ENCODE assay signal across 8 cellular contexts in genomic region chr10:117226813-117227451, GRCh38. TPM values are rescaled to one million over a fixed set of nuclear protein-coding genes. Genes with fewer than 3 reads are reported as not detected.
DNase-seq lines count a peak whose midpoint lies in the region; ATAC-seq and TF ChIP-seq lines count a peak whose summit lies in the region.

No MANE protein-coding gene starts in this region.

- H3K4me3 ChIP-seq in breast epithelium (no peak overlapping the region), astrocyte of the cerebellum (ENCODE audit: low read depth, low read length) (no peak overlapping the region), mesenchymal stem cell (ENCODE audit: insufficient read depth in 1 of 2, low read depth in 1 of 2, low read length in 2 of 2) (no peak overlapping the region), gastroesophageal sphincter (no peak overlapping the region), vagina (no peak overlapping the region)

- TF ChIP-seq EP300 in gastroesophageal sphincter (IDR thresholded peaks at IDR 0.05) = no peak

- H3K27ac ChIP-seq in breast epithelium (no peak overlapping the region), mesenchymal stem cell (ENCODE audit: low read length, poor library complexity, severe bottlenecking) (no peak overlapping the region), gastroesophageal sphincter (no peak overlapping the region), vagina (no peak overlapping the region)

- H3K14ac ChIP-seq in mesenchymal stem cell (ENCODE audit: low read length in 2 of 2) = no peak overlapping the region

- DNase-seq in MCF 10A (ENCODE audit: unreplicated experiment) (peak; percentile 64), breast epithelium (ENCODE audit: low spot score in 2 of 2) (no peak), Kasumi-1 (lab: John Stamatoyannopoulos, UW) (peak; percentile 95 to 97), astrocyte of the cerebellum (ENCODE audit: low read depth) (no peak), mesenchymal stem cell (peak; percentile 19), NCI-H1436 treated with DMSO at 0.1 percent for 48 hours (lab: John Stamatoyannopoulos, UW) (no peak), vagina (ENCODE audit: extremely low spot score in 2 of 2) (no peak)

- H3K27me3 ChIP-seq in breast epithelium (peaks cover 0 to 19% of the 10 kb centered on the region in 2 donors), mesenchymal stem cell (ENCODE audit: control insufficient read depth in 1 of 2, insufficient read depth in 1 of 2, low read length in 2 of 2) (peaks cover 62 to 89% of the 10 kb centered on the region in 2 experiments), gastroesophageal sphincter (peaks cover 86% of the 10 kb centered on the region), vagina (no peaks in the 10 kb centered on the region)

- no peaks in the 10 kb centered on the region for H3K9me3 Mint-ChIP-seq in MCF 10A (ENCODE audit: unreplicated experiment)

- peak; percentile 38 for TF ChIP-seq CTCF in MCF 10A (IDR thresholded peaks at IDR 0.05; ENCODE audit: unreplicated experiment)
- TF ChIP-seq CTCF in breast epithelium (IDR thresholded peaks at IDR 0.05) = no peak
- TF ChIP-seq CTCF in astrocyte of the cerebellum (IDR thresholded peaks at IDR 0.05; ENCODE audit: low read depth, low read length, missing control alignments) = peak; percentile 47
- TF ChIP-seq CTCF in gastroesophageal sphincter (IDR thresholded peaks at IDR 0.05) = no peak
- peak in 1 of 3 experiments; percentile 20 for TF ChIP-seq CTCF in vagina (IDR thresholded peaks at IDR 0.05)

- 31% methylated on average over 7 of the region's 10 CpGs for WGBS in mesenchymal stem cell
- 27 to 32% methylated on average over 5 to 6 of the region's 10 CpGs for WGBS in gastroesophageal sphincter (ENCODE audit: low coverage in 1 of 2), 2 donors

- intact Hi-C loops in MCF 10A (cut with micrococcal nuclease) = loop anchor here (1.0 to 5.0 kb wide), 2 partner anchors 93 to 145 kb away; no protein-coding TSS in a partner anchor
- intact Hi-C loops in breast epithelium (cut with DNase I; ENCODE audit: low total_unique reads) = no loop called here
- intact Hi-C loops in vagina (cut with DNase I) = no loop called here

- H3K4me2 ChIP-seq in mesenchymal stem cell (ENCODE audit: low read length, poor library complexity, severe bottlenecking) = no peak overlapping the region

- no peak for TF ChIP-seq POLR2A in breast epithelium (IDR thresholded peaks at IDR 0.05)
- TF ChIP-seq POLR2A in gastroesophageal sphincter (IDR thresholded peaks at IDR 0.05) = no peak
- TF ChIP-seq POLR2A in vagina (IDR thresholded peaks at IDR 0.05) = no peak

- no peaks in the 10 kb centered on the region for H3K36me3 Mint-ChIP-seq in MCF 10A (ENCODE audit: insufficient read depth, unreplicated experiment)

- H3K27ac Mint-ChIP-seq in MCF 10A (ENCODE audit: low read depth, unreplicated experiment) = no peak overlapping the region

- no peaks in the 10 kb centered on the region for H3K79me1 ChIP-seq in mesenchymal stem cell (replicated peaks; ENCODE audit: low read length, poor library complexity, severe bottlenecking)

- H3K9me3 ChIP-seq in breast epithelium (no peaks in the 10 kb centered on the region), mesenchymal stem cell (ENCODE audit: control insufficient read depth, low read length) (no peaks in the 10 kb centered on the region), gastroesophageal sphincter (no peaks in the 10 kb centered on the region), vagina (no peaks in the 10 kb centered on the region)

- H2BK15ac ChIP-seq in mesenchymal stem cell (ENCODE audit: low read depth, poor library complexity, severe bottlenecking) = no peak overlapping the region

- H3K27me3 Mint-ChIP-seq in MCF 10A (ENCODE audit: insufficient read depth, unreplicated experiment) = peaks cover 55% of the 10 kb centered on the region

- ATAC-seq in gastroesophageal sphincter = no peak

- CTCF ChIA-PET in MCF 10A (lab: Yijun Ruan, JAX) = interaction anchor here (1.0 to 2.7 kb wide), 3 partner anchors 10 to 93 kb away, joined by 3 to 26 read pairs (median 8); no protein-coding TSS in a partner anchor

- H3K4me3 Mint-ChIP-seq in MCF 10A (ENCODE audit: unreplicated experiment) = no peak overlapping the region

- H3K9ac ChIP-seq in mesenchymal stem cell (ENCODE audit: low read length) = no peak overlapping the region

- no peak overlapping the region for H2BK12ac ChIP-seq in mesenchymal stem cell (ENCODE audit: low read length in 2 of 2)

- H3K4ac ChIP-seq in mesenchymal stem cell (ENCODE audit: low read depth in 1 of 2, low read length in 2 of 2) = no peak overlapping the region

- no peak overlapping the region for H2AK5ac ChIP-seq in mesenchymal stem cell (ENCODE audit: low read length, severe bottlenecking)

- POLR2A ChIA-PET in MCF 10A (lab: Yijun Ruan, JAX) = interaction anchor here (0.6 to 1.5 kb wide), 3 partner anchors 10 to 24 kb away, joined by 3 read pairs; no protein-coding TSS in a partner anchor

- no peak overlapping the region for H3K23ac ChIP-seq in mesenchymal stem cell (ENCODE audit: low read length in 2 of 2)

- no peak overlapping the region for H4K8ac ChIP-seq in mesenchymal stem cell (ENCODE audit: low read length)

- H3K4me1 ChIP-seq in breast epithelium (no peaks in the 10 kb centered on the region), mesenchymal stem cell (ENCODE audit: control insufficient read depth, insufficient read depth, low read depth, low read length) (no peaks in the 10 kb centered on the region), gastroesophageal sphincter (no peaks in the 10 kb centered on the region), vagina (no peaks in the 10 kb centered on the region)

- H4K91ac ChIP-seq in mesenchymal stem cell (ENCODE audit: low read length) = no peak overlapping the region

- in situ Hi-C loops in astrocyte of the cerebellum (cut with HindIII; ENCODE audit: low sequenced_read_pairs) = no loop called here

- H3K4me1 Mint-ChIP-seq in MCF 10A (ENCODE audit: insufficient read depth, unreplicated experiment) = no peaks in the 10 kb centered on the region

- H2BK5ac ChIP-seq in mesenchymal stem cell (ENCODE audit: low read depth, low read length, poor library complexity, severe bottlenecking) = no peak overlapping the region

- BruUV-seq in MCF 10A (replicated peaks; lab: Mats Ljungman, UMichigan) = no TSS peak

- H3K18ac ChIP-seq in mesenchymal stem cell (ENCODE audit: low read depth in 1 of 2, low read length in 2 of 2) = no peak overlapping the region

- H2AFZ ChIP-seq in mesenchymal stem cell (ENCODE audit: low read depth, low read length) = no peak overlapping the region

- no peak overlapping the region for H2BK120ac ChIP-seq in mesenchymal stem cell (ENCODE audit: low read depth, low read length)

- H3K36me3 ChIP-seq in breast epithelium (no peaks in the 10 kb centered on the region), mesenchymal stem cell (ENCODE audit: control insufficient read depth in 1 of 2, insufficient read depth in 2 of 2, low read depth in 1 of 2, low read length in 2 of 2) (no peaks in the 10 kb centered on the region), gastroesophageal sphincter (no peaks in the 10 kb centered on the region), vagina (no peaks in the 10 kb centered on the region)

RNA-seq across cellular contexts. Expression of gene SLC18A2, which starts 14.0 kb away (rescaled TPM):
- total RNA-seq in MCF 10A (2022) = not detected in 2 replicates
- total RNA-seq in breast epithelium = 1 to 10 TPM in 1 of 3 donors, under 1 TPM in 1, not detected in 1; 0.73 to 2.1 TPM
- not detected for polyA plus RNA-seq in mesenchymal stem cell (2013, experiment 1 of 2)
- polyA plus RNA-seq in mesenchymal stem cell (2013, experiment 2 of 2) = not detected
- total RNA-seq in gastroesophageal sphincter = 1 to 10 TPM in 1 of 4 donors, under 1 TPM in 3; 0.82 to 1.9 (median 0.89) TPM
- 11.5 TPM for total RNA-seq in vagina

RNA-seq across cellular contexts. Expression of gene KCNK18, which starts 29.6 kb away (rescaled TPM):
- total RNA-seq in MCF 10A (2022) (not detected in 2 replicates), breast epithelium (not detected), gastroesophageal sphincter (not detected), vagina (not detected)
- polyA plus RNA-seq in mesenchymal stem cell (2013, experiment 1 of 2) = not detected
- polyA plus RNA-seq in mesenchymal stem cell (2013, experiment 2 of 2) = not detected

Comparison
In these comparisons a context has a peak if more than half of its experiments do, and no peak if none do; other contexts are left out.
1. DNase-seq: peak in MCF 10A (single experiment), Kasumi-1 (2 of 2) and mesenchymal stem cell (single experiment); none in breast epithelium (0 of 2), astrocyte of the cerebellum (single experiment), NCI-H1436 treated with DMSO at 0.1 percent for 48 hours (single experiment) and vagina (0 of 2).
2. CTCF ChIP-seq: peak in MCF 10A (single experiment) and astrocyte of the cerebellum (single experiment); none in breast epithelium (0 of 3) and gastroesophageal sphincter (0 of 4).